In genomic region chr6:168715643-168716481, GRCh38 we compare ENCODE assay signal across 20 cellular contexts.
"Had no signal": no experiment of that assay in that cellular context is flagged by ENCODE, and none has a peak within 500 bp of the region (broad histone marks: within the 10 kb centered on the region; RNA-seq: fewer than 3 reads in every experiment).

No MANE protein-coding gene starts in this region.

- H3K4me3 Mint-ChIP-seq: activated CD4-positive, alpha-beta T cell treated with anti-CD3 and anti-CD28 coated beads, Interleukin-2, amount 10 ng/mL, durations not matched to agents 7 days and 5 days; activated CD8-positive, alpha-beta T cell treated with anti-CD3 and anti-CD28 coated beads, Interleukin-2, amount 10 ng/mL, durations not matched to agents 7 days and 5 days; activated naive CD4-positive, alpha-beta T cell treated with anti-CD3 and anti-CD28 coated beads, Interleukin-2, amount 10 ng/mL, durations not matched to agents 7 days and 5 days; activated T-cell treated with anti-CD3 and anti-CD28 coated beads, Interleukin-2, amount 50 U/mL, for 4 hours; central memory CD8-positive, alpha-beta T cell; natural killer cell; stimulated activated effector memory CD8-positive, alpha-beta T cell treated with anti-CD3 and anti-CD28 coated beads, Interleukin-12 subunit alpha, Interleukin-12 subunit beta, amount 100 ng/mL, for 72 hours; type B pancreatic cell had no signal

- H3K27ac Mint-ChIP-seq: activated CD4-positive, alpha-beta T cell treated with anti-CD3 and anti-CD28 coated beads, Interleukin-2, amount 10 ng/mL, durations not matched to agents 7 days and 5 days; activated CD8-positive, alpha-beta T cell treated with anti-CD3 and anti-CD28 coated beads, Interleukin-2, amount 10 ng/mL, durations not matched to agents 7 days and 5 days; activated naive CD4-positive, alpha-beta T cell treated with anti-CD3 and anti-CD28 coated beads, Interleukin-2, amount 10 ng/mL, durations not matched to agents 7 days and 5 days; natural killer cell; stimulated activated effector memory CD8-positive, alpha-beta T cell treated with anti-CD3 and anti-CD28 coated beads, Interleukin-12 subunit alpha, Interleukin-12 subunit beta, amount 100 ng/mL, for 72 hours; type B pancreatic cell had no signal

- H3K4me3 ChIP-seq: gastrocnemius medialis, lower lobe of right lung, pancreas, testis had no signal

- H3K27me3 Mint-ChIP-seq: activated CD4-positive, alpha-beta T cell treated with anti-CD3 and anti-CD28 coated beads, Interleukin-2, amount 10 ng/mL, durations not matched to agents 7 days and 5 days; activated naive CD4-positive, alpha-beta T cell treated with anti-CD3 and anti-CD28 coated beads, Interleukin-2, amount 10 ng/mL, durations not matched to agents 7 days and 5 days; central memory CD8-positive, alpha-beta T cell had no signal

- H3K9me3 Mint-ChIP-seq: activated naive CD4-positive, alpha-beta T cell treated with anti-CD3 and anti-CD28 coated beads, Interleukin-2, amount 10 ng/mL, durations not matched to agents 7 days and 5 days; activated T-cell treated with anti-CD3 and anti-CD28 coated beads, Interleukin-2, amount 50 U/mL, for 4 hours; central memory CD8-positive, alpha-beta T cell; natural killer cell; stimulated activated effector memory CD8-positive, alpha-beta T cell treated with anti-CD3 and anti-CD28 coated beads, Interleukin-12 subunit alpha, Interleukin-12 subunit beta, amount 100 ng/mL, for 72 hours; type B pancreatic cell had no signal

- H3K27me3 ChIP-seq: brain microvascular endothelial cell, gastrocnemius medialis, pancreas, testis had no signal

- H3K36me3 ChIP-seq: brain microvascular endothelial cell, gastrocnemius medialis, lower lobe of right lung, pancreas had no signal

- ATAC-seq: activated CD8-positive, alpha-beta T cell treated with anti-CD3 and anti-CD28 coated beads, Interleukin-2, amount 10 ng/mL, durations not matched to agents 7 days and 5 days; activated T-cell treated with anti-CD3 and anti-CD28 coated beads, Interleukin-2, amount 50 U/mL, for 4 hours; gastrocnemius medialis; lower lobe of right lung; natural killer cell; pancreas; sciatic nerve; stimulated activated effector memory CD8-positive, alpha-beta T cell treated with anti-CD3 and anti-CD28 coated beads, Interleukin-12 subunit alpha, Interleukin-12 subunit beta, amount 100 ng/mL, for 72 hours had no signal

- H3K4me1 Mint-ChIP-seq: activated CD4-positive, alpha-beta T cell treated with anti-CD3 and anti-CD28 coated beads, Interleukin-2, amount 10 ng/mL, durations not matched to agents 7 days and 5 days; activated naive CD4-positive, alpha-beta T cell treated with anti-CD3 and anti-CD28 coated beads, Interleukin-2, amount 10 ng/mL, durations not matched to agents 7 days and 5 days; central memory CD8-positive, alpha-beta T cell; natural killer cell; stimulated activated effector memory CD8-positive, alpha-beta T cell treated with anti-CD3 and anti-CD28 coated beads, Interleukin-12 subunit alpha, Interleukin-12 subunit beta, amount 100 ng/mL, for 72 hours had no signal

- DNase-seq: activated CD4-positive, alpha-beta T cell treated with anti-CD3 and anti-CD28 coated beads, Interleukin-2, amount 10 ng/mL, durations not matched to agents 7 days and 5 days; activated CD8-positive, alpha-beta memory T cell treated with anti-CD3 and anti-CD28 coated beads, Interleukin-2, amount 50 U/mL, for 4 hours; activated CD8-positive, alpha-beta T cell treated with anti-CD3 and anti-CD28 coated beads, Interleukin-2, amount 10 ng/mL, durations not matched to agents 7 days and 5 days; activated effector memory CD4-positive, alpha-beta T cell treated with Interleukin-2 at 50 U/mL for 16 hours; activated naive CD4-positive, alpha-beta T cell treated with anti-CD3 and anti-CD28 coated beads, Interleukin-2, amount 10 ng/mL, durations not matched to agents 7 days and 5 days; activated T-cell treated with anti-CD3 and anti-CD28 coated beads, Interleukin-2, amount 50 U/mL, for 4 hours; brain microvascular endothelial cell; cortex of kidney; erythroblast; gastrocnemius medialis; lower lobe of right lung; natural killer cell; pancreas; stimulated activated CD4-positive, alpha-beta T cell treated with anti-CD3 and anti-CD28 coated beads, Interleukin-4, amount 100 ng/mL, for 24 hours; T-helper 9 cell; testis had no signal

- H3K9me3 ChIP-seq: gastrocnemius medialis, lower lobe of right lung, pancreas, testis had no signal

- H3K27ac ChIP-seq: brain microvascular endothelial cell, gastrocnemius medialis, lower lobe of right lung, pancreas, testis had no signal

- H3K4me1 ChIP-seq: gastrocnemius medialis, lower lobe of right lung, pancreas, testis had no signal

- H3K36me3 Mint-ChIP-seq: activated naive CD4-positive, alpha-beta T cell treated with anti-CD3 and anti-CD28 coated beads, Interleukin-2, amount 10 ng/mL, durations not matched to agents 7 days and 5 days; natural killer cell; stimulated activated effector memory CD8-positive, alpha-beta T cell treated with anti-CD3 and anti-CD28 coated beads, Interleukin-12 subunit alpha, Interleukin-12 subunit beta, amount 100 ng/mL, for 72 hours; type B pancreatic cell had no signal
